ENCODE assay signal across 25 cellular contexts in genomic region chr20:59680148-59680650, GRCh38.
"Had no signal": no experiment of that assay in that cellular context is flagged by ENCODE, and none has a peak within 500 bp of the region (broad histone marks: within the 10 kb centered on the region; RNA-seq: fewer than 3 reads in every experiment).

No MANE protein-coding gene starts in this region.

- H3K27ac Mint-ChIP-seq: naive thymus-derived CD8-positive, alpha-beta T cell; nephron progenitor cell; stimulated activated naive B cell treated with anti-CD40 and anti-IgM and Interleukin-4, amounts not matched to agents 10 μg/mL and 1 μg/mL and 100 μg/mL, for 72 hours; stimulated activated naive CD8-positive, alpha-beta T cell treated with anti-CD3 and anti-CD28 coated beads, Interleukin-15, Interleukin-2, amounts not matched to agents 100 ng/mL and 50 ng/mL, for 24 hours had no signal

- H3K9me3 Mint-ChIP-seq: stimulated activated naive B cell treated with anti-CD40 and anti-IgM and Interleukin-4, amounts not matched to agents 10 μg/mL and 1 μg/mL and 100 μg/mL, for 72 hours; stimulated activated naive CD8-positive, alpha-beta T cell treated with anti-CD3 and anti-CD28 coated beads, Interleukin-15, Interleukin-2, amounts not matched to agents 100 ng/mL and 50 ng/mL, for 24 hours had no signal

- H3K27me3 ChIP-seq: dorsolateral prefrontal cortex, hepatocyte, ovary, right lobe of liver, thyroid gland had no signal

- H3K4me1 Mint-ChIP-seq: naive thymus-derived CD8-positive, alpha-beta T cell; nephron progenitor cell; stimulated activated naive B cell treated with anti-CD40 and anti-IgM and Interleukin-4, amounts not matched to agents 10 μg/mL and 1 μg/mL and 100 μg/mL, for 72 hours had no signal

- H3K27ac ChIP-seq: epithelial cell of prostate, gastrocnemius medialis, heart left ventricle, hepatocyte, lower lobe of right lung, ovary, psoas muscle, right lobe of liver, thyroid gland had no signal

- H3K9me3 ChIP-seq: gastrocnemius medialis, heart left ventricle, lower lobe of right lung, ovary, psoas muscle, right lobe of liver, thyroid gland had no signal

- H3K36me3 Mint-ChIP-seq: naive thymus-derived CD8-positive, alpha-beta T cell; stimulated activated naive B cell treated with anti-CD40 and anti-IgM and Interleukin-4, amounts not matched to agents 10 μg/mL and 1 μg/mL and 100 μg/mL, for 72 hours had no signal

- H3K4me1 ChIP-seq: gastrocnemius medialis, lower lobe of right lung, psoas muscle, right lobe of liver, thyroid gland had no signal

- ATAC-seq: esophagus mucosa; gastrocnemius medialis; heart left ventricle; left colon; left ventricle myocardium superior; lower lobe of right lung; naive thymus-derived CD8-positive, alpha-beta T cell; psoas muscle; right lobe of liver; stimulated activated naive B cell treated with anti-CD40 and anti-IgM and Interleukin-4, amounts not matched to agents 10 μg/mL and 1 μg/mL and 100 μg/mL, for 72 hours had no signal

- H3K4me3 ChIP-seq: dorsolateral prefrontal cortex, gastrocnemius medialis, heart left ventricle, hepatocyte, lower lobe of right lung, ovary, psoas muscle, right lobe of liver, thyroid gland had no signal

- H3K36me3 ChIP-seq: gastrocnemius medialis, heart left ventricle, lower lobe of right lung, ovary, right lobe of liver, thyroid gland had no signal

- H3K4me2 ChIP-seq: hepatocyte had no signal

- DNase-seq: dorsolateral prefrontal cortex; effector CD4-positive, alpha-beta T cell; foreskin fibroblast; gastrocnemius medialis; heart left ventricle; left colon; left ventricle myocardium superior; lower lobe of right lung; naive thymus-derived CD8-positive, alpha-beta T cell; nephron progenitor cell; nucleus accumbens; ovary; posterior cingulate gyrus; psoas muscle; right lobe of liver; small intestine; stimulated activated CD4-positive, alpha-beta T cell treated with anti-CD3 and anti-CD28 coated beads, Interleukin-15, amount 100 ng/mL, for 24 hours; stimulated activated CD4-positive, alpha-beta T cell treated with anti-CD3 and anti-CD28 coated beads, Interleukin-2, amount 100 ng/mL, for 48 hours; stimulated activated naive B cell treated with anti-CD40 and anti-IgM and Interleukin-4, amounts not matched to agents 10 μg/mL and 1 μg/mL and 100 μg/mL, for 72 hours; thyroid gland; trophoblast cell had no signal

- H3K4me3 Mint-ChIP-seq: naive thymus-derived CD8-positive, alpha-beta T cell; nephron progenitor cell; stimulated activated naive B cell treated with anti-CD40 and anti-IgM and Interleukin-4, amounts not matched to agents 10 μg/mL and 1 μg/mL and 100 μg/mL, for 72 hours; stimulated activated naive CD8-positive, alpha-beta T cell treated with anti-CD3 and anti-CD28 coated beads, Interleukin-15, Interleukin-2, amounts not matched to agents 100 ng/mL and 50 ng/mL, for 24 hours had no signal
